ENCODE assay signal across 13 cellular contexts in genomic region chr2:1739961-1740713, GRCh38. TPM values are rescaled to one million over a fixed set of nuclear protein-coding genes. Genes with fewer than 3 reads are reported as not detected.
DNase-seq lines count a peak whose midpoint lies in the region; ATAC-seq, FAIRE-seq and TF ChIP-seq lines count a peak whose summit lies in the region.
"Had no signal": no experiment of that assay in that cellular context is flagged by ENCODE, and none has a peak within 500 bp of the region (broad histone marks: within the 10 kb centered on the region; RNA-seq: fewer than 3 reads in every experiment).

No MANE protein-coding gene starts in this region.

- no peak for FAIRE-seq in kidney (lab: Jason Lieb, UNC)

- H3K4me2 ChIP-seq in skeletal muscle satellite cell (ENCODE audit: low read length), result peak overlapping the region; percentile 82

- ATAC-seq in HG03460 (IDR thresholded peaks at IDR 0.05; ENCODE audit: unreplicated experiment), result no peak

- no peaks in the 10 kb centered on the region for H3K9me3 Mint-ChIP-seq in activated T-helper 2 cell treated with anti-CD3 and anti-CD28 coated beads, Interferon-gamma antibody, Interleukin-2, Interleukin-4, amounts not matched to agents 10 μg/mL and 5 μg/mL and 100 μg/mL, durations not matched to agents 14 hours and 24 hours and 36 hours
- H3K9me3 Mint-ChIP-seq: CD4-positive, alpha-beta T cell; immature natural killer cell had no signal

- no peak for TF ChIP-seq CTCF in kidney (IDR thresholded peaks at IDR 0.05; ENCODE audit: borderline replicate concordance, extremely low read depth, insufficient read depth)

- no peak overlapping the region for H3K4me3 Mint-ChIP-seq in activated T-helper 2 cell treated with anti-CD3 and anti-CD28 coated beads, Interferon-gamma antibody, Interleukin-2, Interleukin-4, amounts not matched to agents 10 μg/mL and 5 μg/mL and 100 μg/mL, durations not matched to agents 14 hours and 24 hours and 36 hours (ENCODE audit: low read depth)
- H3K4me3 Mint-ChIP-seq: CD4-positive, alpha-beta T cell; immature natural killer cell had no signal

- H3K27ac ChIP-seq in kidney (ENCODE audit: low read depth in 2 of 2, low read length in 2 of 2), result no peak overlapping the region
- H3K27ac ChIP-seq: ovary had no signal

- H3K27ac Mint-ChIP-seq in activated T-helper 2 cell treated with anti-CD3 and anti-CD28 coated beads, Interferon-gamma antibody, Interleukin-2, Interleukin-4, amounts not matched to agents 10 μg/mL and 5 μg/mL and 100 μg/mL, durations not matched to agents 14 hours and 24 hours and 36 hours, result no peak overlapping the region
- H3K27ac Mint-ChIP-seq: CD4-positive, alpha-beta T cell; immature natural killer cell had no signal

- intact Hi-C loops in activated T-helper 2 cell treated with anti-CD3 and anti-CD28 coated beads, Interferon-gamma antibody, Interleukin-2, Interleukin-4, amounts not matched to agents 10 μg/mL and 5 μg/mL and 100 μg/mL, durations not matched to agents 14 hours and 24 hours and 36 hours (cut with micrococcal nuclease), result no loop called here
- intact Hi-C loops in kidney (cut with DNase I), result no loop called here

- no peaks in the 10 kb centered on the region for H3K36me3 ChIP-seq in kidney (ENCODE audit: control insufficient read depth in 1 of 2, insufficient read depth in 2 of 2, low read length in 2 of 2)
- H3K36me3 ChIP-seq in skeletal muscle satellite cell (ENCODE audit: insufficient read depth, low read length), result peaks cover 10% of the 10 kb centered on the region
- H3K36me3 ChIP-seq: breast epithelium, ovary had no signal

- H3K4me1 ChIP-seq in kidney (ENCODE audit: control insufficient read depth in 1 of 2, insufficient read depth in 1 of 2, low read depth in 1 of 2, low read length in 2 of 2) (no peaks in the 10 kb centered on the region), skeletal muscle satellite cell (ENCODE audit: control insufficient read depth, insufficient read depth, low read length) (peaks cover 75% of the 10 kb centered on the region)
- H3K4me1 ChIP-seq: breast epithelium had no signal

- H3K4me1 Mint-ChIP-seq in activated T-helper 2 cell treated with anti-CD3 and anti-CD28 coated beads, Interferon-gamma antibody, Interleukin-2, Interleukin-4, amounts not matched to agents 10 μg/mL and 5 μg/mL and 100 μg/mL, durations not matched to agents 14 hours and 24 hours and 36 hours (ENCODE audit: low read depth), result no peaks in the 10 kb centered on the region

- H3K36me3 Mint-ChIP-seq in activated T-helper 2 cell treated with anti-CD3 and anti-CD28 coated beads, Interferon-gamma antibody, Interleukin-2, Interleukin-4, amounts not matched to agents 10 μg/mL and 5 μg/mL and 100 μg/mL, durations not matched to agents 14 hours and 24 hours and 36 hours (ENCODE audit: low read depth), result no peaks in the 10 kb centered on the region
- H3K36me3 Mint-ChIP-seq: immature natural killer cell had no signal

- H3K9me3 ChIP-seq in kidney (ENCODE audit: control insufficient read depth in 1 of 2, low read length in 2 of 2) (peaks cover 2 to 4% of the 10 kb centered on the region in 2 donors), skeletal muscle satellite cell (replicated peaks; ENCODE audit: low read length) (no peaks in the 10 kb centered on the region)
- H3K9me3 ChIP-seq: ovary had no signal

- DNase-seq in EL (peak; percentile 49), kidney (peak; percentile 51), A172 (ENCODE audit: low spot score) (no peak), NCI-H187 (lab: John Stamatoyannopoulos, UW) (no peak), HCEC 1CT (no peak)
- DNase-seq in activated T-helper 2 cell treated with anti-CD3 and anti-CD28 coated beads, Interferon-gamma antibody, Interleukin-2, Interleukin-4, amounts not matched to agents 10 μg/mL and 5 μg/mL and 100 μg/mL, durations not matched to agents 14 hours and 24 hours and 36 hours (ENCODE audit: low spot score), result peak; percentile 4
- DNase-seq: CD4-positive, alpha-beta T cell; immature natural killer cell; stimulated activated CD4-positive, alpha-beta T cell treated with anti-CD3 and anti-CD28 coated beads, Interleukin-4, amount 100 ng/mL, for 4 hours had no signal

- H3K27me3 ChIP-seq in skeletal muscle satellite cell (ENCODE audit: control insufficient read depth, insufficient read depth, low read length), result no peaks in the 10 kb centered on the region
- H3K27me3 ChIP-seq: breast epithelium, ovary had no signal

- H3K9ac ChIP-seq in kidney (ENCODE audit: low read length in 2 of 2), result no peak overlapping the region
- peak overlapping the region; percentile 89 for H3K9ac ChIP-seq in skeletal muscle satellite cell (ENCODE audit: low read depth, low read length)

- peaks cover 19% of the 10 kb centered on the region for H3K27me3 Mint-ChIP-seq in activated T-helper 2 cell treated with anti-CD3 and anti-CD28 coated beads, Interferon-gamma antibody, Interleukin-2, Interleukin-4, amounts not matched to agents 10 μg/mL and 5 μg/mL and 100 μg/mL, durations not matched to agents 14 hours and 24 hours and 36 hours (ENCODE audit: low read depth)

- H3K4me3 ChIP-seq in kidney (ENCODE audit: low read length in 2 of 2) (no peak overlapping the region), skeletal muscle satellite cell (ENCODE audit: low read length) (peak overlapping the region; percentile 81)
- H3K4me3 ChIP-seq: breast epithelium, ovary had no signal

RNA-seq across cellular contexts. Expression of gene PXDN, which starts 4.2 kb away (rescaled TPM):
- total RNA-seq in activated T-helper 2 cell treated with anti-CD3 and anti-CD28 coated beads, Interferon-gamma antibody, Interleukin-2, Interleukin-4, amounts not matched to agents 10 μg/mL and 5 μg/mL and 100 μg/mL, durations not matched to agents 14 hours and 24 hours and 36 hours, result 2.0 and 2.3 TPM in 2 replicates
- 42.3 TPM for total RNA-seq in kidney
- polyA plus RNA-seq in kidney (ENCODE audit: insufficient read depth, low read depth, low replicate concordance), result 4.7 TPM
- 159 and 194 TPM in 2 replicates for total RNA-seq in skeletal muscle satellite cell (2012; rRNA removed)
- 98.5 and 124 TPM in 2 replicates for total RNA-seq in A172 (2014; rRNA removed; shearing (Covaris generic))

Comparison
In these comparisons a context has a peak if more than half of its experiments do, and no peak if none do; other contexts are left out.
1. DNase-seq: peak in EL (single experiment), activated T-helper 2 cell treated with anti-CD3 and anti-CD28 coated beads, Interferon-gamma antibody, Interleukin-2, Interleukin-4, amounts not matched to agents 10 μg/mL and 5 μg/mL and 100 μg/mL, durations not matched to agents 14 hours and 24 hours and 36 hours (single experiment) and kidney (single experiment); none in A172 (single experiment), NCI-H187 (0 of 2) and HCEC 1CT (single experiment).
2. RNA of gene PXDN, which starts 4.2 kb away (total RNA-seq): 98.5 to 124 TPM in A172 and 42.3 TPM in kidney (single experiment); 2.0 to 2.3 TPM in activated T-helper 2 cell treated with anti-CD3 and anti-CD28 coated beads, Interferon-gamma antibody, Interleukin-2, Interleukin-4, amounts not matched to agents 10 μg/mL and 5 μg/mL and 100 μg/mL, durations not matched to agents 14 hours and 24 hours and 36 hours; every median in the first group is over 10 times any median in the second.